30 cellular contexts compared by ENCODE assay signal in the genomic region with DNA sequence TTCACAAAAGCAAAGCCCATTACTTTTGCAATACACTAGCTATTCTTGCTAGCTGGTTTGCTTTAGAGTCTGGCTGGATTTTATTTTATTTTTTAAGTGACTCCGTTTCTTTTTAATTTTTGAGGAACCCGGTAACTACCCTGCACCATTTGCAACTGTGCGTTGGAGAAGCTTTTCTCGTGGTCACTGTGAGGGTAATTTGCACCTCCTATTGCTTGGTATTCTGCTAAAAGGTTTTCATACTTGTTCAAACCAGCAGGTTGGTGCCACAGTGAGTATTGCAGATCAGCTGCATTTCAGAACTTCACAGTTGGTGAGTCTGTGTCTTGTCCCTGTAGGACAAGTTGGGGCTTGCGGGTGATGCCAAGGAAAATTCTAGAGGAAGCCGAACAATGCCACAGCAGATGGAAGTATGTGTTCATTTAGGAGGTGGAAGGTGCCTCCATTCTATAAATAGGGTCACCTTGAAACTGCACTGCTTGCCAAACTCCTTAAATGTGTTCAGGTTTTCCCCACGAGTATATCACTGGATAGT. TPM values are rescaled to one million over a fixed set of nuclear protein-coding genes. Genes with fewer than 3 reads are reported as not detected.
A peak's percentile ranks its signal among the peaks of the same experiment; 100 is the strongest.
DNase-seq lines count a peak whose midpoint lies in the region; ATAC-seq, FAIRE-seq and TF ChIP-seq lines count a peak whose summit lies in the region.
"Had no signal": no experiment of that assay in that cellular context is flagged by ENCODE, and none has a peak within 500 bp of the region (broad histone marks: within the 10 kb centered on the region; RNA-seq: fewer than 3 reads in every experiment).

No MANE protein-coding gene starts in this region.

- no peak for TF ChIP-seq EP300 in K562 (IDR thresholded peaks at IDR 0.05; ENCODE audit: low read length)

- peak overlapping the region; percentile 8 for H3K4me2 ChIP-seq in Loucy (ENCODE audit: low read depth, low read length, poor library complexity, severe bottlenecking)
- H3K4me2 ChIP-seq in K562 (ENCODE audit: insufficient read depth, low read length) = no peak overlapping the region
- no peak overlapping the region for H3K4me2 ChIP-seq in MM.1S (ENCODE audit: low read depth, low read length)
- H3K4me2 ChIP-seq: BLaER1 treated with 17β-estradiol and CSF1 and Interleukin-3, amounts not matched to agents 10 nM and 100 nM had no signal

- H3K27ac ChIP-seq in K562 (ENCODE audit: extremely low read depth, low read depth, low read length) (no peak overlapping the region), MM.1S (ENCODE audit: low read length) (no peak overlapping the region)
- H3K27ac ChIP-seq: 22Rv1; ascending aorta; BLaER1 treated with 17β-estradiol and CSF1 and Interleukin-3, amounts not matched to agents 10 nM and 100 nM; tibial nerve had no signal

- H3K9me3 ChIP-seq in Loucy (ENCODE audit: insufficient read depth, low read depth, low read length) = no peaks in the 10 kb centered on the region
- H3K9me3 ChIP-seq in K562 (replicated peaks; ENCODE audit: control insufficient read depth, insufficient read depth, low read depth, low read length) = no peaks in the 10 kb centered on the region
- no peaks in the 10 kb centered on the region for H3K9me3 ChIP-seq in MM.1S (replicated peaks; ENCODE audit: insufficient read depth, low read length)
- H3K9me3 ChIP-seq: ascending aorta; BLaER1 treated with 17β-estradiol and CSF1 and Interleukin-3, amounts not matched to agents 10 nM and 100 nM; tibial nerve had no signal

- no peak for TF ChIP-seq POLR2A in K562 (conservative IDR thresholded peaks at IDR 0.05)

- TF ChIP-seq CTCF in Loucy (conservative IDR thresholded peaks at IDR 0.05; ENCODE audit: low read length) (no peak), K562 (IDR thresholded peaks at IDR 0.05 in 2 of 3, conservative IDR thresholded peaks at IDR 0.05 in 1 of 3; ENCODE audit: insufficient read depth in 2 of 3, low read depth in 1 of 3, low read length in 3 of 3) (no peak), MM.1S (IDR thresholded peaks at IDR 0.05; ENCODE audit: low read length) (no peak)

- no peak for FAIRE-seq in K562 (lab: Jason Lieb, UNC)
- FAIRE-seq: D721Med had no signal

- H3K9me2 ChIP-seq in Loucy (replicated peaks; ENCODE audit: low read depth, low read length) = no peaks in the 10 kb centered on the region
- H3K9me2 ChIP-seq in MM.1S (replicated peaks; ENCODE audit: insufficient read depth, low read length) = no peaks in the 10 kb centered on the region

- H3K9ac ChIP-seq in Loucy (ENCODE audit: low read depth, low read length, poor library complexity, severe bottlenecking) = peak overlapping the region; percentile 29
- H3K9ac ChIP-seq in K562 (ENCODE audit: insufficient read depth in 1 of 2, low read depth in 2 of 2, low read length in 2 of 2) = no peak overlapping the region
- H3K9ac ChIP-seq in MM.1S (ENCODE audit: low read length) = no peak overlapping the region
- H3K9ac ChIP-seq: BLaER1 treated with 17β-estradiol and CSF1 and Interleukin-3, amounts not matched to agents 10 nM and 100 nM had no signal

- no TSS peak for BruUV-seq in K562 (replicated peaks; lab: Mats Ljungman, UMichigan)

- DNase-seq in DMS 273 (lab: John Stamatoyannopoulos, UW; ENCODE audit: unreplicated experiment) = peak; percentile 10
- DNase-seq in DMS 273 treated with DMSO at 0.1 percent for 48 hours (lab: John Stamatoyannopoulos, UW) = no peak
- no peak for DNase-seq in K562 (ENCODE audit: extremely low read depth in 1 of 4, low spot score in 3 of 4)
- DNase-seq in naive thymus-derived CD8-positive, alpha-beta T cell = no peak
- DNase-seq in MM.1S = no peak
- DNase-seq: activated CD8-positive, alpha-beta T cell treated with anti-CD3 and anti-CD28 coated beads, Interleukin-2, amount 10 ng/mL, durations not matched to agents 7 days and 5 days; activated naive CD8-positive, alpha-beta T cell treated with anti-CD3 and anti-CD28 coated beads for 36 hours; caudate nucleus; EL; foreskin fibroblast; H7; islet precursor cell; KG1; left ventricle myocardium superior; NCI-H1417 treated with DMSO at 0.1 percent for 48 hours; NCI-H2081 treated with DMSO at 0.1 percent for 48 hours; NCI-H748 treated with DMSO at 0.1 percent for 48 hours; nucleus accumbens; SHP77; stimulated activated CD4-positive, alpha-beta T cell treated with anti-CD3 and anti-CD28 coated beads, Interleukin-4, amount 100 ng/mL, for 24 hours had no signal

- H2AFZ ChIP-seq in Loucy (ENCODE audit: low read length) (0 out of 2 replicates have a peak overlapping the region, but pooled peaks have one; percentile 22), K562 (ENCODE audit: low read depth, low read length) (peak overlapping the region; percentile 3; the same call in 1 of the 2 replicates), MM.1S (ENCODE audit: low read length) (no peak overlapping the region)

- no peaks in the 10 kb centered on the region for H3K9me1 ChIP-seq in K562 (ENCODE audit: control insufficient read depth, insufficient read depth, low read length)

- in situ Hi-C loops in K562 (cut with MboI) = no loop called here

- H3K27me3 Mint-ChIP-seq in naive thymus-derived CD8-positive, alpha-beta T cell = no peaks in the 10 kb centered on the region
- H3K27me3 Mint-ChIP-seq: activated naive CD8-positive, alpha-beta T cell treated with anti-CD3 and anti-CD28 coated beads for 36 hours had no signal

- peaks cover 22% of the 10 kb centered on the region for H3F3A ChIP-seq in Loucy (ENCODE audit: low read depth)
- no peaks in the 10 kb centered on the region for H3F3A ChIP-seq in MM.1S (ENCODE audit: insufficient read depth, low read length)

- ATAC-seq in K562 (no peak), HG03354 (IDR thresholded peaks at IDR 0.05; ENCODE audit: poor library complexity, severe bottlenecking, unreplicated experiment) (no peak), GM21423 (IDR thresholded peaks at IDR 0.05; ENCODE audit: unreplicated experiment) (no peak)
- ATAC-seq in naive thymus-derived CD8-positive, alpha-beta T cell = no peak
- ATAC-seq: activated CD8-positive, alpha-beta T cell treated with anti-CD3 and anti-CD28 coated beads, Interleukin-2, amount 10 ng/mL, durations not matched to agents 7 days and 5 days; esophagus mucosa; left ventricle myocardium superior had no signal

- peaks cover 6% of the 10 kb centered on the region for H3K79me2 ChIP-seq in Loucy (ENCODE audit: insufficient read depth, low read length)
- H3K79me2 ChIP-seq in K562 (ENCODE audit: control insufficient read depth, insufficient read depth, low read length) = no peaks in the 10 kb centered on the region
- peaks cover 6% of the 10 kb centered on the region; the same call in 1 of the 2 replicates for H3K79me2 ChIP-seq in MM.1S (ENCODE audit: low read length)

- intact Hi-C loops in K562 (cut with micrococcal nuclease) = no loop called here

- POLR2A ChIA-PET in K562 (lab: Yijun Ruan, JAX) = interaction anchor here (1.0 to 1.5 kb wide), 3 partner anchors 9 to 44 kb away, joined by 3 to 6 read pairs (median 3); no protein-coding TSS in a partner anchor
- POLR2A ChIA-PET in naive thymus-derived CD8-positive, alpha-beta T cell (lab: Charles Lee) = interaction anchor here (1.0 to 8.7 kb wide), 6 partner anchors 9 to 36 kb away, joined by 3 to 181 read pairs (median 5); no protein-coding TSS in a partner anchor

- H3K27ac Mint-ChIP-seq in naive thymus-derived CD8-positive, alpha-beta T cell = peak overlapping the region; percentile 24 to 87 (median 76)
- H3K27ac Mint-ChIP-seq: activated CD8-positive, alpha-beta T cell treated with anti-CD3 and anti-CD28 coated beads, Interleukin-2, amount 10 ng/mL, durations not matched to agents 7 days and 5 days; activated naive CD8-positive, alpha-beta T cell treated with anti-CD3 and anti-CD28 coated beads for 36 hours; dendritic cell treated with granulocyte-macrophage colony-stimulating factor and Interleukin-4, amounts not matched to agents 40 ng/mL and 50 ng/mL, for 4 days had no signal

- CTCF ChIA-PET in K562 (lab: Yijun Ruan, JAX; ENCODE audit: low intra/inter-chr PET ratio) = no interaction called here

- H3K36me3 Mint-ChIP-seq in naive thymus-derived CD8-positive, alpha-beta T cell = no peaks in the 10 kb centered on the region
- H3K36me3 Mint-ChIP-seq: activated naive CD8-positive, alpha-beta T cell treated with anti-CD3 and anti-CD28 coated beads for 36 hours had no signal

- TF ChIP-seq RAD21 in K562 (CRISPR knock-in tag; conservative IDR thresholded peaks at IDR 0.05 in 1 of 2, IDR thresholded peaks at IDR 0.05 in 1 of 2) = no peak

- peaks cover 36% of the 10 kb centered on the region for H3K4me1 ChIP-seq in Loucy (ENCODE audit: insufficient read depth, low read length, poor library complexity, severe bottlenecking)
- peaks cover 13 to 18% of the 10 kb centered on the region in 2 experiments for H3K4me1 ChIP-seq in K562 (replicated peaks in 1 of 2; ENCODE audit: control insufficient read depth in 2 of 2, insufficient read depth in 2 of 2, low read length in 2 of 2)
- H3K4me1 ChIP-seq in MM.1S (ENCODE audit: low read length) = peaks cover 5% of the 10 kb centered on the region; the same call in 1 of the 2 replicates
- H3K4me1 ChIP-seq: ascending aorta had no signal

- H3K36me3 ChIP-seq in Loucy (ENCODE audit: insufficient read depth, low read length) (no peaks in the 10 kb centered on the region), K562 (ENCODE audit: control insufficient read depth, insufficient read depth, low read length) (no peaks in the 10 kb centered on the region), MM.1S (replicated peaks; ENCODE audit: insufficient read depth, low read length) (no peaks in the 10 kb centered on the region)
- H3K36me3 ChIP-seq: ascending aorta; BLaER1 treated with 17β-estradiol and CSF1 and Interleukin-3, amounts not matched to agents 10 nM and 100 nM; tibial nerve had no signal

- no peaks in the 10 kb centered on the region for H3K27me3 ChIP-seq in Loucy (ENCODE audit: insufficient read depth, low read length, poor library complexity, severe bottlenecking)
- no peaks in the 10 kb centered on the region for H3K27me3 ChIP-seq in K562 (ENCODE audit: control insufficient read depth in 2 of 2, insufficient read depth in 2 of 2, low read length in 2 of 2)
- no peaks in the 10 kb centered on the region for H3K27me3 ChIP-seq in MM.1S (replicated peaks; ENCODE audit: insufficient read depth, low read length)
- H3K27me3 ChIP-seq: ascending aorta, tibial nerve had no signal

- H3K4me3 ChIP-seq in Loucy (ENCODE audit: low read length, poor library complexity, severe bottlenecking) (no peak overlapping the region), K562 (no peak overlapping the region), MM.1S (ENCODE audit: low read length) (no peak overlapping the region)
- H3K4me3 ChIP-seq: ascending aorta; BLaER1 treated with 17β-estradiol and CSF1 and Interleukin-3, amounts not matched to agents 10 nM and 100 nM; tibial nerve had no signal

- H4K20me1 ChIP-seq in Loucy (ENCODE audit: insufficient read depth, low read length, poor library complexity, severe bottlenecking) (peaks cover under 1% of the 10 kb centered on the region), K562 (replicated peaks; ENCODE audit: control insufficient read depth, insufficient read depth, low read length) (no peaks in the 10 kb centered on the region), MM.1S (ENCODE audit: insufficient read depth, low read length) (no peaks in the 10 kb centered on the region)

- peak overlapping the region in 4 of 10 donors; percentile 8 to 40 (median 24) for H3K4me3 Mint-ChIP-seq in naive thymus-derived CD8-positive, alpha-beta T cell
- H3K4me3 Mint-ChIP-seq: activated CD8-positive, alpha-beta T cell treated with anti-CD3 and anti-CD28 coated beads, Interleukin-2, amount 10 ng/mL, durations not matched to agents 7 days and 5 days; activated naive CD8-positive, alpha-beta T cell treated with anti-CD3 and anti-CD28 coated beads for 36 hours; dendritic cell treated with granulocyte-macrophage colony-stimulating factor and Interleukin-4, amounts not matched to agents 40 ng/mL and 50 ng/mL, for 4 days had no signal

- 59% methylated on average over 7 of the region's 7 CpGs for WGBS in K562 (ENCODE audit: insufficient coverage, low coverage, missing lambda C conversion rate)

- H3K4me1 Mint-ChIP-seq in naive thymus-derived CD8-positive, alpha-beta T cell = peaks cover 24 to 50% (median 45%) of the 10 kb centered on the region in 4 donors

- H3K9me3 Mint-ChIP-seq in naive thymus-derived CD8-positive, alpha-beta T cell = no peaks in the 10 kb centered on the region
- H3K9me3 Mint-ChIP-seq: activated naive CD8-positive, alpha-beta T cell treated with anti-CD3 and anti-CD28 coated beads for 36 hours; dendritic cell treated with granulocyte-macrophage colony-stimulating factor and Interleukin-4, amounts not matched to agents 40 ng/mL and 50 ng/mL, for 4 days had no signal

RNA-seq across cellular contexts. Expression of a gene that starts 3.9 kb away (rescaled TPM):
- 11.0 and 15.9 TPM in 2 replicates for total RNA-seq in K562 (2011; cell fraction: chromatin; rRNA removed; ENCODE audit: low replicate concordance)
- total RNA-seq in K562 (2011; cell fraction: nucleolus; rRNA removed) = 4.2 and 5.0 TPM in 2 replicates
- total RNA-seq in K562 (2011; cell fraction: nucleoplasm; rRNA removed) = 7.9 and 12.4 TPM in 2 replicates
- total RNA-seq in K562 (2014; rRNA removed) (10.9 and 12.7 TPM in 2 replicates), K562 (2014; rRNA removed; fragmentation: Illumina TruSeq; extraction: Trizol) (15.0 and 15.3 TPM in 2 replicates), K562 (2015; rRNA removed; fragmentation: Illumina TruSeq; extraction: Trizol) (15.3 and 15.9 TPM in 2 replicates), K562 (2021) (10.8 and 12.3 TPM in 2 replicates)
- polyA plus RNA-seq in K562 (2011; rRNA removed) (5.2 and 6.4 TPM in 2 replicates), K562 (2014; fragmentation: Illumina TruSeq; extraction: Trizol) (12.8 and 14.7 TPM in 2 replicates), K562 (2014; fragmentation: Nextera tagmentation; extraction: Ambion mirVana) (1 to 10 TPM; 6.9 to 8.4 TPM), K562 (2014; rRNA removed) (8.5 and 9.1 TPM in 2 replicates)
- polyA plus RNA-seq in K562 (2011; cell fraction: cytosol; rRNA removed) = 1.9 and 5.3 TPM in 2 replicates
- polyA plus RNA-seq in K562 (2011; cell fraction: nucleus; rRNA removed) = 5.3 and 8.9 TPM in 2 replicates
- 13.2 and 19.1 TPM in 2 replicates for polyA plus RNA-seq in K562 (2012)
- polyA minus RNA-seq in K562 (2011; rRNA and poly(A)+ RNA removed) = 4.6 and 9.1 TPM in 2 replicates
- 2.8 and 5.1 TPM in 2 replicates for polyA minus RNA-seq in K562 (2011; cell fraction: cytosol; rRNA and poly(A)+ RNA removed)
- 2.2 and 5.2 TPM in 2 replicates for polyA minus RNA-seq in K562 (2011; cell fraction: nucleus; rRNA and poly(A)+ RNA removed)
- total RNA-seq in naive thymus-derived CD8-positive, alpha-beta T cell = 10 to 100 TPM; 81.3 to 86.4 TPM
- 10 to 100 TPM; 31.7 to 40.4 (median 34.9) TPM for polyA plus RNA-seq in naive thymus-derived CD8-positive, alpha-beta T cell

Comparison
In these comparisons a context has a peak if more than half of its experiments do, and no peak if none do; other contexts are left out.
1. RNA of a gene that starts 3.9 kb away (total RNA-seq): 81.3 to 86.4 TPM in naive thymus-derived CD8-positive, alpha-beta T cell; 4.2 to 15.9 TPM in K562; every median in the first group is over 4 times any median in the second.